ENCODE assay signal across 23 cellular contexts in genomic region chr12:56599797-56600196, GRCh38.
"Had no signal": no experiment of that assay in that cellular context is flagged by ENCODE, and none has a peak within 500 bp of the region (broad histone marks: within the 10 kb centered on the region; RNA-seq: fewer than 3 reads in every experiment).

No MANE protein-coding gene starts in this region.

- H3K4me1 ChIP-seq: neural progenitor cell, right atrium auricular region, vagina had no signal

- H3K27ac ChIP-seq: gastroesophageal sphincter, neural progenitor cell, right atrium auricular region, thoracic aorta, vagina had no signal

- ATAC-seq: activated naive CD8-positive, alpha-beta T cell treated with anti-CD3 and anti-CD28 coated beads, Interleukin-2, amount 50 U/mL, for 24 hours; activated T-helper 17 cell treated with anti-CD3 and anti-CD28 coated beads, Interleukin-2, amount 50 U/mL, for 72 hours; gastroesophageal sphincter; left colon; natural killer cell; stimulated activated naive CD8-positive, alpha-beta T cell treated with anti-CD3 and anti-CD28 coated beads, Interleukin-15, Interleukin-2, amounts not matched to agents 100 U/mL and 50 U/mL, for 24 hours had no signal

- H3K9me3 ChIP-seq: gastroesophageal sphincter, right atrium auricular region, thoracic aorta, vagina had no signal

- H3K4me3 ChIP-seq: gastroesophageal sphincter, neural progenitor cell, right atrium auricular region, thoracic aorta, vagina had no signal

- DNase-seq: activated CD4-positive, alpha-beta T cell treated with anti-CD3 and anti-CD28 coated beads for 48 hours; activated CD4-positive, alpha-beta T cell treated with anti-CD3 and anti-CD28 coated beads, Interleukin-2, amount 50 U/mL, for 48 hours; activated CD4-positive, CD25-positive, alpha-beta regulatory T cell; activated CD8-positive, alpha-beta memory T cell treated with anti-CD3 and anti-CD28 coated beads for 24 hours; activated naive CD8-positive, alpha-beta T cell treated with anti-CD3 and anti-CD28 coated beads, Interleukin-2, amount 50 U/mL, for 24 hours; activated T-cell treated with anti-CD3 and anti-CD28 coated beads, Interleukin-2, amount 50 U/mL, for 1 hour; dermis blood vessel endothelial cell; effector CD4-positive, alpha-beta T cell; hippocampal formation; left colon; mesendoderm; natural killer cell; stimulated activated CD4-positive, alpha-beta T cell treated with anti-CD3 and anti-CD28 coated beads, Interleukin-15, amount 100 ng/mL, for 24 hours; stimulated activated CD4-positive, alpha-beta T cell treated with anti-CD3 and anti-CD28 coated beads, Interleukin-2, amount 100 ng/mL, for 24 hours; stimulated activated naive CD8-positive, alpha-beta T cell treated with anti-CD3 and anti-CD28 coated beads, Interleukin-15, Interleukin-2, amounts not matched to agents 100 U/mL and 50 U/mL, for 24 hours; T-helper 1 cell; trophoblast cell had no signal

- H3K27me3 ChIP-seq: gastroesophageal sphincter, neural progenitor cell, right atrium auricular region, vagina had no signal
